In the genomic region with DNA sequence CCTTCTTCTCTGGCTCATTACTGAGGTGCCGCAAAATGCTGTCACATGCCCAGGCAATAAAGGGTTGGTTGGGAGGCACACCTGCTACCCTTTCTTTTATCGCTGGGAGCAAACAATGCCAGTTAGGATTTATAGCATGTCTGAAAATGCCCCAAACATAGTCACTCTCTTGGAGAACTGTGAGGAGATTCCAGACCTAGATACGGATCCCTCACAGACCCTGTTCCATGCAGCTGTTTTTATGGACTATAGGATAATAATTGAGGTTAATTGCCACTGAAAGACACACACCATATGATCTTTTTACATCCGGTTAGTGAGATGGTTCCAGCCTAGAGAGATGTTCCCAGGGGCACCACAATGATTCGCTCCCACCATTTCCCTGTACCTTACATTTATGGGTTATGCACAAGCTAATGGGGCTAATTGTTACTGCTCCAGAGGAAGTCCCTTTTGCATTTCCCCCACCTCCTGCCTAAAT, we compare ENCODE assay signal across 13 cellular contexts.
DNase-seq lines count a peak whose midpoint lies in the region; ATAC-seq and TF ChIP-seq lines count a peak whose summit lies in the region.
"Had no signal": no experiment of that assay in that cellular context is flagged by ENCODE, and none has a peak within 500 bp of the region (broad histone marks: within the 10 kb centered on the region; RNA-seq: fewer than 3 reads in every experiment).

No MANE protein-coding gene starts in this region.

- no peaks in the 10 kb centered on the region for H4K20me1 ChIP-seq in hepatocyte (ENCODE audit: insufficient read depth, poor library complexity, severe bottlenecking)

- intact Hi-C loops in uterus (cut with DNase I; ENCODE audit: low total_unique reads) = no loop called here
- intact Hi-C loops in lower leg skin (cut with DNase I; ENCODE audit: low total_unique reads) = no loop called here

- 55% methylated on average over 5 of the region's 5 CpGs for WGBS in hepatocyte (ENCODE audit: low lambda C conversion rate, missing lambda C conversion rate)
- WGBS in lower leg skin, 2 donors = 28 to 29% methylated on average over 5 of the region's 5 CpGs

- DNase-seq in DMS 273 (lab: John Stamatoyannopoulos, UW; ENCODE audit: unreplicated experiment) = peak; percentile 24
- no peak for DNase-seq in DMS 273 treated with DMSO at 0.1 percent for 48 hours (lab: John Stamatoyannopoulos, UW)
- peak; percentile 77 for DNase-seq in NCI-H526 treated with DMSO at 0.1 percent for 48 hours (lab: John Stamatoyannopoulos, UW)
- DNase-seq in hepatocyte (ENCODE audit: low spot score) = no peak
- no peak for DNase-seq in uterus
- no peak for DNase-seq in MV-4-11 (lab: John Stamatoyannopoulos, UW)
- DNase-seq in lower leg skin (ENCODE audit: low spot score in 2 of 2) = no peak
- DNase-seq: activated CD8-positive, alpha-beta T cell treated with anti-CD3 and anti-CD28 coated beads, Interleukin-2, amount 10 ng/mL, durations not matched to agents 7 days and 5 days; activated naive CD8-positive, alpha-beta T cell treated with anti-CD3 and anti-CD28 coated beads, Interleukin-2, amount 10 ng/mL, durations not matched to agents 7 days and 5 days; stimulated activated naive CD4-positive, alpha-beta T cell had no signal

- TF ChIP-seq CTCF in hepatocyte (IDR thresholded peaks at IDR 0.05; ENCODE audit: poor library complexity) (no peak), uterus (IDR thresholded peaks at IDR 0.05) (no peak), lower leg skin (IDR thresholded peaks at IDR 0.05) (no peak)

- H3K79me2 ChIP-seq in hepatocyte = no peaks in the 10 kb centered on the region

- no peak for ATAC-seq in HG02973 (IDR thresholded peaks at IDR 0.05; ENCODE audit: unreplicated experiment)
- ATAC-seq: activated CD8-positive, alpha-beta T cell treated with anti-CD3 and anti-CD28 coated beads, Interleukin-2, amount 10 ng/mL, durations not matched to agents 7 days and 5 days had no signal

- H3K9me2 ChIP-seq in hepatocyte (replicated peaks; ENCODE audit: insufficient read depth) = no peaks in the 10 kb centered on the region

- H3K36me3 ChIP-seq in hepatocyte (replicated peaks; ENCODE audit: insufficient read depth, low read depth) = no peaks in the 10 kb centered on the region
- no peaks in the 10 kb centered on the region for H3K36me3 ChIP-seq in uterus
- H3K36me3 ChIP-seq: SJSA1 had no signal

- H2AFZ ChIP-seq in hepatocyte = no peak overlapping the region

- H3K4me1 ChIP-seq in hepatocyte (ENCODE audit: insufficient read depth) (peaks cover 21% of the 10 kb centered on the region), uterus (peaks cover 3 to 4% of the 10 kb centered on the region in 2 donors)
- H3K4me1 ChIP-seq: SJSA1 had no signal

- H3K27ac ChIP-seq in hepatocyte (peak overlapping the region; percentile 65), uterus (peak overlapping the region; percentile 80 to 89)
- H3K27ac ChIP-seq: 22Rv1, SJSA1 had no signal

- H3K9me3 ChIP-seq in hepatocyte (ENCODE audit: low read depth) = no peaks in the 10 kb centered on the region
- H3K9me3 ChIP-seq in uterus = no peaks in the 10 kb centered on the region
- H3K9me3 ChIP-seq: SJSA1 had no signal

- H3K4me3 ChIP-seq in hepatocyte (no peak overlapping the region), uterus (no peak overlapping the region), lower leg skin (ENCODE audit: low read depth, poor library complexity, severe bottlenecking) (no peak overlapping the region)
- H3K4me3 ChIP-seq: SJSA1 had no signal

- no peaks in the 10 kb centered on the region for H3K27me3 ChIP-seq in hepatocyte
- H3K27me3 ChIP-seq in uterus = no peaks in the 10 kb centered on the region
- H3K27me3 ChIP-seq: SJSA1 had no signal

- H3K4me2 ChIP-seq in hepatocyte = peak overlapping the region; percentile 69

- TF ChIP-seq POLR2A in uterus (IDR thresholded peaks at IDR 0.05) (no peak), lower leg skin (IDR thresholded peaks at IDR 0.05) (no peak)

Comparison
In these comparisons a context has a peak if more than half of its experiments do, and no peak if none do; other contexts are left out.
1. DNase-seq: peak in DMS 273 (single experiment) and NCI-H526 treated with DMSO at 0.1 percent for 48 hours (single experiment); none in DMS 273 treated with DMSO at 0.1 percent for 48 hours (single experiment), hepatocyte (single experiment), uterus (0 of 2), MV-4-11 (single experiment) and lower leg skin (0 of 2).